13 cellular contexts compared by ENCODE assay signal in the genomic region with DNA sequence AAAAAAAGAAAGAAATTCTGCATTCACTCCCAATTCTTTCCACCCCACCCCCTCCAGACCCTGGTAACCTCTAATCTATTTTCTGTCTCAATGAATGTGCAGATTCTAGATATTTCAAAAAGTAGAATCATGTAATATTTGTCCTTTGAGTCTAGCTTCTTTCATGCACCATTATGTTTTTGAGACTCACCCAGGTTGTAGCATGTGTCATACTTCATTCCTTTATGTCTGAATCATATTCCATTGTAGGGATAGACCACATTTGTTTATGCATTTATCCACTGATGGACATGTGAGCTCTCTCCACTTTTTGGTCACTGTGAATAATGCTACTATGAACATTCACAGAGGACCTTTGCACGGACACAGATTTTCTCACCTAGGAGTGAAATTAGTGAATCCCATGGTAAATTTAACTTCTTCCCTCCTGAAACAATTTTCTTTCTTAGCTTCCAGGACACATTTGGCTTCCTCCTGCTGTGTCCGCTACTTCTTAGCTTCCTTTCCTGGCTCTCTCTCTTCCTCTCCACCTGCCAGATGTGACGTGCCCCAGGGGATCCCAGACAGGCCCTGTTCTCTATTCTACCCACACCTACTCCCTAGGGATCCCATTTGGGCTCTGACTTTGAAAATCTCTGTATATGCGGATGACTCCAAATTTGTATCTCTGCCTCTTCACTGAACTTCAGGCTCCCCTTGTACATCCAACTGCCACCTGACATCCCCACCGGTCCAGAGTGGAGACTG. TPM values are rescaled to one million over a fixed set of nuclear protein-coding genes. Genes with fewer than 3 reads are reported as not detected.
A peak's percentile ranks its signal among the peaks of the same experiment; 100 is the strongest.
DNase-seq lines count a peak whose midpoint lies in the region; ATAC-seq, FAIRE-seq and TF ChIP-seq lines count a peak whose summit lies in the region.
"Had no signal": no experiment of that assay in that cellular context is flagged by ENCODE, and none has a peak within 500 bp of the region (broad histone marks: within the 10 kb centered on the region; RNA-seq: fewer than 3 reads in every experiment).

No MANE protein-coding gene starts in this region.

- TF ChIP-seq POLR2A in GM12878 (IDR thresholded peaks at IDR 0.05; ENCODE audit: low read depth, low read length), result no peak
- TF ChIP-seq POLR2A in sigmoid colon (IDR thresholded peaks at IDR 0.05), result no peak

- no peaks in the 10 kb centered on the region for H3K36me3 ChIP-seq in GM12878 (ENCODE audit: control insufficient read depth in 2 of 2, insufficient read depth in 2 of 2, low read length in 1 of 2)
- no peaks in the 10 kb centered on the region for H3K36me3 ChIP-seq in sigmoid colon
- H3K36me3 ChIP-seq: ovary had no signal

- H3K4me1 Mint-ChIP-seq in memory B cell, result peaks cover 27% of the 10 kb centered on the region
- H3K4me1 Mint-ChIP-seq in activated CD8-positive, alpha-beta T cell treated with anti-CD3 and anti-CD28 coated beads, Interleukin-2, amount 10 ng/mL, durations not matched to agents 7 days and 5 days (ENCODE audit: low read depth), result peaks cover 6% of the 10 kb centered on the region

- BruUV-seq in GM12878 (replicated peaks; lab: Mats Ljungman, UMichigan), result no TSS peak

- H3K9me3 ChIP-seq in GM12878 (replicated peaks; ENCODE audit: control insufficient read depth, insufficient read depth, low read length) (no peaks in the 10 kb centered on the region; the same call in 2 of the 3 replicates), sigmoid colon (no peaks in the 10 kb centered on the region)

- 23% methylated on average over 5 of the region's 5 CpGs for WGBS in GM12878 (ENCODE audit: insufficient coverage, insufficient replicate concordance, low lambda C conversion rate, missing lambda C conversion rate)
- WGBS in sigmoid colon, 2 donors, result 68 to 81% methylated on average over 5 of the region's 5 CpGs

- H3K4me3 ChIP-seq in AG10803 (ENCODE audit: low read length) (no peak overlapping the region), GM12878 (no peak overlapping the region), sigmoid colon (no peak overlapping the region)
- H3K4me3 ChIP-seq: ovary had no signal

- H3K4me1 ChIP-seq in GM12878 (ENCODE audit: control insufficient read depth, insufficient read depth, low read length), result peaks cover 5% of the 10 kb centered on the region
- H3K4me1 ChIP-seq in sigmoid colon, result peaks cover 0 to 8% (median 3%) of the 10 kb centered on the region in 4 donors

- peak; percentile 80 for DNase-seq in AG10803 (ENCODE audit: low read depth)
- peak; percentile 93 for DNase-seq in LHCN-M2 (ENCODE audit: low read depth)
- no peak for DNase-seq in GM12878 (ENCODE audit: low read depth, low spot score)
- no peak for DNase-seq in memory B cell (ENCODE audit: low spot score in 2 of 2)
- DNase-seq in activated CD8-positive, alpha-beta T cell treated with anti-CD3 and anti-CD28 coated beads, Interleukin-2, amount 10 ng/mL, durations not matched to agents 7 days and 5 days, result no peak
- no peak for DNase-seq in sigmoid colon
- DNase-seq: activated gamma-delta T cell treated with Interleukin-2 at 50 U/mL for 16 hours, DMS153, head of caudate nucleus, NCI-H1105 treated with DMSO at 0.1 percent for 48 hours, ovary had no signal

- in situ Hi-C loops in GM12878 (cut with MboI), result no loop called here

- H3K9ac ChIP-seq in GM12878 (ENCODE audit: control insufficient read depth, insufficient read depth, low read length), result no peak overlapping the region

- ATAC-seq in GM12878, result no peak; the same call in 2 of the 3 replicates
- ATAC-seq in memory B cell (ENCODE audit: low read depth), result peak; percentile 69
- ATAC-seq in HG03432 (IDR thresholded peaks at IDR 0.05; ENCODE audit: unreplicated experiment), result no peak
- ATAC-seq in HG02973 (IDR thresholded peaks at IDR 0.05; ENCODE audit: unreplicated experiment), result no peak
- no peak for ATAC-seq in activated CD8-positive, alpha-beta T cell treated with anti-CD3 and anti-CD28 coated beads, Interleukin-2, amount 10 ng/mL, durations not matched to agents 7 days and 5 days

- intact Hi-C loops in GM12878 (cut with micrococcal nuclease; ENCODE audit: unreplicated experiment) (no loop called here), sigmoid colon (cut with DNase I) (no loop called here)

- H3K4me3 Mint-ChIP-seq in memory B cell, result peak overlapping the region; percentile 15
- H3K4me3 Mint-ChIP-seq in activated CD8-positive, alpha-beta T cell treated with anti-CD3 and anti-CD28 coated beads, Interleukin-2, amount 10 ng/mL, durations not matched to agents 7 days and 5 days, result no peak overlapping the region

- no peaks in the 10 kb centered on the region for H3K79me2 ChIP-seq in GM12878 (ENCODE audit: control insufficient read depth, insufficient read depth, low read length)

- H3K27me3 ChIP-seq in GM12878 (replicated peaks in 1 of 2; ENCODE audit: control insufficient read depth in 2 of 2, insufficient read depth in 2 of 2, low read length in 1 of 2), result no peaks in the 10 kb centered on the region
- no peaks in the 10 kb centered on the region for H3K27me3 ChIP-seq in sigmoid colon
- H3K27me3 ChIP-seq: ovary had no signal

- H3K9me3 Mint-ChIP-seq in memory B cell, result peaks cover 1% of the 10 kb centered on the region
- H3K9me3 Mint-ChIP-seq in activated CD8-positive, alpha-beta T cell treated with anti-CD3 and anti-CD28 coated beads, Interleukin-2, amount 10 ng/mL, durations not matched to agents 7 days and 5 days (ENCODE audit: insufficient read depth), result no peaks in the 10 kb centered on the region

- no peak overlapping the region for H3K27ac Mint-ChIP-seq in memory B cell
- no peak overlapping the region for H3K27ac Mint-ChIP-seq in activated CD8-positive, alpha-beta T cell treated with anti-CD3 and anti-CD28 coated beads, Interleukin-2, amount 10 ng/mL, durations not matched to agents 7 days and 5 days

- FAIRE-seq in GM12878 (lab: Jason Lieb, UNC), result no peak

- H3K36me3 Mint-ChIP-seq in memory B cell, result no peaks in the 10 kb centered on the region
- no peaks in the 10 kb centered on the region for H3K36me3 Mint-ChIP-seq in activated CD8-positive, alpha-beta T cell treated with anti-CD3 and anti-CD28 coated beads, Interleukin-2, amount 10 ng/mL, durations not matched to agents 7 days and 5 days (ENCODE audit: low read depth)

- no peak overlapping the region for H2AFZ ChIP-seq in GM12878 (ENCODE audit: control insufficient read depth, low read depth, low read length)

- TF ChIP-seq EP300 in GM12878 (IDR thresholded peaks at IDR 0.05; ENCODE audit: borderline replicate concordance in 1 of 2, control insufficient read depth in 1 of 2, low read depth in 2 of 2, low read length in 2 of 2), result no peak
- TF ChIP-seq EP300 in sigmoid colon (IDR thresholded peaks at IDR 0.05), result no peak

- no peak for TF ChIP-seq CTCF in AG10803 (conservative IDR thresholded peaks at IDR 0.05; ENCODE audit: low read length)
- TF ChIP-seq CTCF in GM12878 (IDR thresholded peaks at IDR 0.05 in 2 of 3, conservative IDR thresholded peaks at IDR 0.05 in 1 of 3; ENCODE audit: control insufficient read depth in 2 of 3, extremely low read depth in 1 of 3, insufficient read depth in 1 of 3, low read depth in 3 of 3, low read length in 3 of 3), result no peak
- TF ChIP-seq CTCF in sigmoid colon (IDR thresholded peaks at IDR 0.05), result no peak

- SMC1A ChIA-PET in GM12878 (lab: Charles Lee; ENCODE audit: uncharacterized antibody, unreplicated experiment), result interaction anchor here (1.0 to 1.4 kb wide), 4 partner anchors 12 to 240 kb away, joined by 3 to 5 read pairs (median 4); no protein-coding TSS in a partner anchor

- H3K27me3 Mint-ChIP-seq in memory B cell, result no peaks in the 10 kb centered on the region
- peaks cover 25% of the 10 kb centered on the region for H3K27me3 Mint-ChIP-seq in activated CD8-positive, alpha-beta T cell treated with anti-CD3 and anti-CD28 coated beads, Interleukin-2, amount 10 ng/mL, durations not matched to agents 7 days and 5 days (ENCODE audit: low read depth)

- POLR2A ChIA-PET in GM12878 (lab: Charles Lee), result no interaction called here
- POLR2A ChIA-PET in activated CD8-positive, alpha-beta T cell treated with anti-CD3 and anti-CD28 coated beads, Interleukin-2, amount 10 ng/mL, durations not matched to agents 7 days and 5 days (lab: Charles Lee), result no interaction called here

- CTCF ChIA-PET in GM12878 (lab: Yijun Ruan, JAX), result interaction anchor here (1.3 to 2.2 kb wide), 3 partner anchors 223 to 241 kb away, joined by 3 to 8 read pairs (median 3); no protein-coding TSS in a partner anchor
- CTCF ChIA-PET in activated CD8-positive, alpha-beta T cell treated with anti-CD3 and anti-CD28 coated beads, Interleukin-2, amount 10 ng/mL, durations not matched to agents 7 days and 5 days (lab: Charles Lee), result no interaction called here

- no peak for TF ChIP-seq RAD21 in GM12878 (IDR thresholded peaks at IDR 0.05; ENCODE audit: insufficient read depth, low read depth, low read length)

- no peaks in the 10 kb centered on the region for H4K20me1 ChIP-seq in GM12878 (ENCODE audit: control insufficient read depth, insufficient read depth)

- no peak overlapping the region for H3K4me2 ChIP-seq in GM12878 (ENCODE audit: control insufficient read depth, insufficient read depth)

- H3K27ac ChIP-seq in GM12878 (ENCODE audit: control insufficient read depth, insufficient read depth), result no peak overlapping the region
- H3K27ac ChIP-seq in sigmoid colon, result peak overlapping the region in 1 of 4 donors; percentile 45
- H3K27ac ChIP-seq: ovary had no signal

- RAD21 ChIA-PET in GM12878 (lab: Charles Lee; ENCODE audit: unreplicated experiment), result interaction anchor here (1.7 to 4.5 kb wide), 2 partner anchors 74 to 240 kb away, joined by 3 to 18 read pairs; no protein-coding TSS in a partner anchor

RNA-seq across cellular contexts. Expression of a gene that starts 24.0 kb away (rescaled TPM):
- total RNA-seq in LHCN-M2 (2014; rRNA removed) (30.2 and 32.9 TPM in 2 replicates), GM12878 (2014; rRNA removed) (23.3 and 25.8 TPM in 2 replicates), GM12878 (2014; rRNA removed; fragmentation: Illumina TruSeq; extraction: Trizol) (23.8 and 24.9 TPM in 2 replicates), GM12878 (2021) (23.0 and 24.1 TPM in 2 replicates), sigmoid colon (10 to 100 TPM; 22.1 to 27.3 (median 24.4) TPM)
- 6.3 TPM for polyA plus RNA-seq in LHCN-M2 (2012)
- 72.3 and 79.2 TPM in 2 replicates for total RNA-seq in GM12878 (2013; cell fraction: nucleolus; rRNA removed)
- polyA plus RNA-seq in GM12878 (2011; ENCODE audit: low read depth), result 7.9 TPM
- polyA plus RNA-seq in GM12878 (2011; rRNA removed) (20.7 and 22.7 TPM in 2 replicates), GM12878 (2014; fragmentation: Illumina TruSeq; extraction: Trizol) (20.6 and 23.0 TPM in 2 replicates), GM12878 (2014; fragmentation: Nextera tagmentation; extraction: Ambion mirVana) (1 to 10 TPM; 5.2 to 5.8 TPM), GM12878 (2014; rRNA removed) (13.8 and 14.9 TPM in 2 replicates), GM12878 (2016; fragmentation: Nextera tagmentation; extraction: Ambion mirVana) (10 to 100 TPM; 11.6 to 14.0 TPM), sigmoid colon (10 to 100 TPM; 11.4 to 28.2 (median 15.0) TPM)
- 13.7 and 15.1 TPM in 2 replicates for polyA plus RNA-seq in GM12878 (2011; cell fraction: cytosol; rRNA removed)
- polyA plus RNA-seq in GM12878 (2011; cell fraction: nucleus; rRNA removed), result 23.5 and 26.3 TPM in 2 replicates
- 11.5 and 13.5 TPM in 2 replicates for polyA plus RNA-seq in GM12878 (2012)
- 48.0 and 50.4 TPM in 2 replicates for polyA minus RNA-seq in GM12878 (2011; rRNA and poly(A)+ RNA removed)
- polyA minus RNA-seq in GM12878 (2011; cell fraction: cytosol; rRNA and poly(A)+ RNA removed), result 12.6 and 17.2 TPM in 2 replicates
- polyA minus RNA-seq in GM12878 (2011; cell fraction: nucleus; rRNA and poly(A)+ RNA removed), result 17.8 and 23.9 TPM in 2 replicates
- 10 to 100 TPM; 19.1 to 20.1 TPM for total RNA-seq in activated CD8-positive, alpha-beta T cell treated with anti-CD3 and anti-CD28 coated beads, Interleukin-2, amount 10 ng/mL, durations not matched to agents 7 days and 5 days

Comparison
In these comparisons a context has a peak if more than half of its experiments do, and no peak if none do; other contexts are left out.
1. DNase-seq: peak in AG10803 (single experiment) and LHCN-M2 (single experiment); none in GM12878 (single experiment), memory B cell (0 of 2), activated CD8-positive, alpha-beta T cell treated with anti-CD3 and anti-CD28 coated beads, Interleukin-2, amount 10 ng/mL, durations not matched to agents 7 days and 5 days (single experiment) and sigmoid colon (single experiment).